In the genomic region with DNA sequence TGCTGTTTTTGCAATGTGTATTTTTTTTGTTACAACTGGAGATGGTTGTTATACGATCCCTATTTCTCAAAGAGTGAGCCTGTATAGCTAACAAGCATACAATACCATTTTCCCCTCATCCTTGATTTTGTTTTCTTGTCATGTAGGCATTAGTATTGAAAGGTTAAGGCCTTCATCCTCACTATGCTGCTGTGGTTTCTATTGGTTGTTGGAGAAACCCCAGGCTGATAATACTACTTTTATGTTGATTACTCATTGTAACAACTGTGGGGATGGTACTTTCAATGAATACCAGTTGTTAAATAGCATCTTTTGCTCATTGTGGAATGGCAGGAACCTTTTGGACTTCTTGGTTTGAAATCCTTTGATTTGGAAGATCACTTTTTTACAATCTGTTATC, we compare ENCODE assay signal across 23 cellular contexts. TPM values are rescaled to one million over a fixed set of nuclear protein-coding genes. Genes with fewer than 3 reads are reported as not detected.
DNase-seq lines count a peak whose midpoint lies in the region; ATAC-seq, FAIRE-seq and TF ChIP-seq lines count a peak whose summit lies in the region.
"Had no signal": no experiment of that assay in that cellular context is flagged by ENCODE, and none has a peak within 500 bp of the region (broad histone marks: within the 10 kb centered on the region; RNA-seq: fewer than 3 reads in every experiment).

No MANE protein-coding gene starts in this region.

- no peak overlapping the region for H3K4me3 ChIP-seq in hepatocyte
- no peak overlapping the region for H3K4me3 ChIP-seq in psoas muscle
- no peak overlapping the region for H3K4me3 ChIP-seq in testis
- H3K4me3 ChIP-seq: BLaER1, Peyer's patch, SJCRH30 had no signal

- TF ChIP-seq POLR2A in H54 (IDR thresholded peaks at IDR 0.05; ENCODE audit: low read depth, low read length) (no peak), GM18505 (IDR thresholded peaks at IDR 0.05; ENCODE audit: borderline replicate concordance, extremely low read depth, insufficient read depth, insufficient read length) (no peak), testis (IDR thresholded peaks at IDR 0.05) (no peak)

- H3K27ac Mint-ChIP-seq in WTC11 = peak overlapping the region; percentile 8
- H3K27ac Mint-ChIP-seq: activated CD8-positive, alpha-beta T cell treated with anti-CD3 and anti-CD28 coated beads for 36 hours had no signal

- no peaks in the 10 kb centered on the region for H3K36me3 ChIP-seq in hepatocyte (replicated peaks; ENCODE audit: insufficient read depth, low read depth)
- no peaks in the 10 kb centered on the region for H3K36me3 ChIP-seq in psoas muscle (ENCODE audit: insufficient read depth in 1 of 2, low read depth in 1 of 2)
- no peaks in the 10 kb centered on the region for H3K36me3 ChIP-seq in testis (ENCODE audit: low read depth, missing control alignments)
- H3K36me3 ChIP-seq: Peyer's patch, SJCRH30 had no signal

- no peaks in the 10 kb centered on the region for H3K9me2 ChIP-seq in hepatocyte (replicated peaks; ENCODE audit: insufficient read depth)

- H3K4me3 Mint-ChIP-seq in WTC11 = no peak overlapping the region
- H3K4me3 Mint-ChIP-seq: activated CD8-positive, alpha-beta T cell treated with anti-CD3 and anti-CD28 coated beads for 36 hours; activated naive CD8-positive, alpha-beta T cell treated with anti-CD3 and anti-CD28 coated beads, Interleukin-2, amount 50 U/mL, for 24 hours had no signal

- no peak overlapping the region for H3K4me2 ChIP-seq in hepatocyte
- H3K4me2 ChIP-seq: BLaER1 had no signal

- no peaks in the 10 kb centered on the region for H3K36me3 Mint-ChIP-seq in WTC11

- TF ChIP-seq CTCF in WTC11 (IDR thresholded peaks at IDR 0.05) (no peak), hepatocyte (IDR thresholded peaks at IDR 0.05; ENCODE audit: poor library complexity) (no peak), psoas muscle (IDR thresholded peaks at IDR 0.05) (no peak), testis (IDR thresholded peaks at IDR 0.05) (no peak)

- DNase-seq in H54 (ENCODE audit: insufficient read length, low spot score) (no peak), WTC11 (ENCODE audit: low spot score) (no peak), hepatocyte (ENCODE audit: low spot score) (no peak), psoas muscle (no peak), NCI-H2029 treated with DMSO at 0.1 percent for 48 hours (lab: John Stamatoyannopoulos, UW) (no peak), testis (no peak)
- DNase-seq: activated CD4-positive, alpha-beta T cell treated with anti-CD3 and anti-CD28 coated beads for 1 hour; activated CD8-positive, alpha-beta T cell treated with anti-CD3 and anti-CD28 coated beads for 36 hours; activated effector memory CD4-positive, alpha-beta T cell treated with Interleukin-2 at 50 U/mL for 16 hours; activated naive CD8-positive, alpha-beta T cell treated with anti-CD3 and anti-CD28 coated beads, Interleukin-2, amount 50 U/mL, for 24 hours; DND-41; effector memory CD4-positive, alpha-beta T cell; NCI-H1417 treated with DMSO at 0.1 percent for 48 hours; NCI-H2107; NCI-H524; nucleus accumbens; Peyer's patch had no signal

- CTCF ChIA-PET in WTC11 (lab: Charles Lee) = interaction anchor here (0.8 to 3.9 kb wide), 4 partner anchors 8 to 32 kb away, joined by 3 to 23 read pairs (median 4); no protein-coding TSS in a partner anchor

- ATAC-seq in WTC11 (no peak), psoas muscle (no peak), GM18505 (IDR thresholded peaks at IDR 0.05; ENCODE audit: unreplicated experiment) (no peak), HG03025 (IDR thresholded peaks at IDR 0.05; ENCODE audit: low FRiP score, unreplicated experiment) (no peak)
- ATAC-seq: activated CD8-positive, alpha-beta T cell treated with anti-CD3 and anti-CD28 coated beads for 36 hours; activated naive CD8-positive, alpha-beta T cell treated with anti-CD3 and anti-CD28 coated beads, Interleukin-2, amount 50 U/mL, for 24 hours had no signal

- peaks cover 74% of the 10 kb centered on the region for H3K4me1 Mint-ChIP-seq in WTC11

- peak; percentile 38 for FAIRE-seq in H54 (lab: Jason Lieb, UNC)
- FAIRE-seq: H1, TTC549 had no signal

- intact Hi-C loops in psoas muscle (cut with DNase I) (no loop called here), testis (cut with DNase I; ENCODE audit: low total_unique reads) (no loop called here)

- 63% methylated on average over 1 of the region's 1 CpG for WGBS in hepatocyte (ENCODE audit: low lambda C conversion rate, missing lambda C conversion rate)
- WGBS in psoas muscle, 3 donors = 76 to 96% (median 76%) methylated on average over 1 of the region's 1 CpG
- 85 to 86% methylated on average over 1 of the region's 1 CpG for WGBS in testis, 2 donors

- no peaks in the 10 kb centered on the region for H3K27me3 Mint-ChIP-seq in WTC11 (ENCODE audit: low read depth)
- H3K27me3 Mint-ChIP-seq: activated CD8-positive, alpha-beta T cell treated with anti-CD3 and anti-CD28 coated beads for 36 hours; activated naive CD8-positive, alpha-beta T cell treated with anti-CD3 and anti-CD28 coated beads, Interleukin-2, amount 50 U/mL, for 24 hours had no signal

- peaks cover 7% of the 10 kb centered on the region for H4K20me1 ChIP-seq in hepatocyte (ENCODE audit: insufficient read depth, poor library complexity, severe bottlenecking)

- H2AFZ ChIP-seq in hepatocyte = no peak overlapping the region

- POLR2A ChIA-PET in WTC11 (lab: Charles Lee) = no interaction called here

- H3K9me3 ChIP-seq in hepatocyte (ENCODE audit: low read depth) (no peaks in the 10 kb centered on the region), psoas muscle (no peaks in the 10 kb centered on the region), testis (no peaks in the 10 kb centered on the region)
- H3K9me3 ChIP-seq: BLaER1, Peyer's patch, SJCRH30 had no signal

- H3K9me3 Mint-ChIP-seq in WTC11 = no peaks in the 10 kb centered on the region
- H3K9me3 Mint-ChIP-seq: activated CD8-positive, alpha-beta T cell treated with anti-CD3 and anti-CD28 coated beads for 36 hours; activated naive CD8-positive, alpha-beta T cell treated with anti-CD3 and anti-CD28 coated beads, Interleukin-2, amount 50 U/mL, for 24 hours had no signal

- peaks cover 13% of the 10 kb centered on the region for H3K4me1 ChIP-seq in hepatocyte (ENCODE audit: insufficient read depth)
- H3K4me1 ChIP-seq in psoas muscle = peaks cover 51% of the 10 kb centered on the region
- peaks cover 1% of the 10 kb centered on the region for H3K4me1 ChIP-seq in testis

- peaks cover 87% of the 10 kb centered on the region for H3K79me2 ChIP-seq in hepatocyte

- H3K27me3 ChIP-seq in hepatocyte (no peaks in the 10 kb centered on the region), psoas muscle (ENCODE audit: insufficient read depth in 3 of 3, low read length in 2 of 3) (no peaks in the 10 kb centered on the region), testis (no peaks in the 10 kb centered on the region)
- H3K27me3 ChIP-seq: BLaER1, Peyer's patch, SJCRH30 had no signal

- H3K27ac ChIP-seq in hepatocyte (peak overlapping the region; percentile 17), psoas muscle (peak overlapping the region; percentile 31), testis (no peak overlapping the region)
- H3K27ac ChIP-seq: BLaER1, Peyer's patch, SJCRH30 had no signal

TF ChIP-seq in WTC11, 78 proteins besides CTCF, POLR2A, EP300 and RAD21 (continues in another document):
- TF ChIP-seq, protein P1, sequence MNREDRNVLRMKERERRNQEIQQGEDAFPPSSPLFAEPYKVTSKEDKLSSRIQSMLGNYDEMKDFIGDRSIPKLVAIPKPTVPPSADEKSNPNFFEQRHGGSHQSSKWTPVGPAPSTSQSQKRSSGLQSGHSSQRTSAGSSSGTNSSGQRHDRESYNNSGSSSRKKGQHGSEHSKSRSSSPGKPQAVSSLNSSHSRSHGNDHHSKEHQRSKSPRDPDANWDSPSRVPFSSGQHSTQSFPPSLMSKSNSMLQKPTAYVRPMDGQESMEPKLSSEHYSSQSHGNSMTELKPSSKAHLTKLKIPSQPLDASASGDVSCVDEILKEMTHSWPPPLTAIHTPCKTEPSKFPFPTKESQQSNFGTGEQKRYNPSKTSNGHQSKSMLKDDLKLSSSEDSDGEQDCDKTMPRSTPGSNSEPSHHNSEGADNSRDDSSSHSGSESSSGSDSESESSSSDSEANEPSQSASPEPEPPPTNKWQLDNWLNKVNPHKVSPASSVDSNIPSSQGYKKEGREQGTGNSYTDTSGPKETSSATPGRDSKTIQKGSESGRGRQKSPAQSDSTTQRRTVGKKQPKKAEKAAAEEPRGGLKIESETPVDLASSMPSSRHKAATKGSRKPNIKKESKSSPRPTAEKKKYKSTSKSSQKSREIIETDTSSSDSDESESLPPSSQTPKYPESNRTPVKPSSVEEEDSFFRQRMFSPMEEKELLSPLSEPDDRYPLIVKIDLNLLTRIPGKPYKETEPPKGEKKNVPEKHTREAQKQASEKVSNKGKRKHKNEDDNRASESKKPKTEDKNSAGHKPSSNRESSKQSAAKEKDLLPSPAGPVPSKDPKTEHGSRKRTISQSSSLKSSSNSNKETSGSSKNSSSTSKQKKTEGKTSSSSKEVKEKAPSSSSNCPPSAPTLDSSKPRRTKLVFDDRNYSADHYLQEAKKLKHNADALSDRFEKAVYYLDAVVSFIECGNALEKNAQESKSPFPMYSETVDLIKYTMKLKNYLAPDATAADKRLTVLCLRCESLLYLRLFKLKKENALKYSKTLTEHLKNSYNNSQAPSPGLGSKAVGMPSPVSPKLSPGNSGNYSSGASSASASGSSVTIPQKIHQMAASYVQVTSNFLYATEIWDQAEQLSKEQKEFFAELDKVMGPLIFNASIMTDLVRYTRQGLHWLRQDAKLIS (CRISPR knock-in tag; IDR thresholded peaks at IDR 0.05; ENCODE audit: borderline replicate concordance) = no peak
- TF ChIP-seq, protein P2, sequence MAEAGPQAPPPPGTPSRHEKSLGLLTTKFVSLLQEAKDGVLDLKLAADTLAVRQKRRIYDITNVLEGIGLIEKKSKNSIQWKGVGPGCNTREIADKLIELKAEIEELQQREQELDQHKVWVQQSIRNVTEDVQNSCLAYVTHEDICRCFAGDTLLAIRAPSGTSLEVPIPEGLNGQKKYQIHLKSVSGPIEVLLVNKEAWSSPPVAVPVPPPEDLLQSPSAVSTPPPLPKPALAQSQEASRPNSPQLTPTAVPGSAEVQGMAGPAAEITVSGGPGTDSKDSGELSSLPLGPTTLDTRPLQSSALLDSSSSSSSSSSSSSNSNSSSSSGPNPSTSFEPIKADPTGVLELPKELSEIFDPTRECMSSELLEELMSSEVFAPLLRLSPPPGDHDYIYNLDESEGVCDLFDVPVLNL (CRISPR knock-in tag; IDR thresholded peaks at IDR 0.05; ENCODE audit: borderline replicate concordance, low read depth) = no peak
- no peak for TF ChIP-seq TEAD1 (CRISPR knock-in tag; IDR thresholded peaks at IDR 0.05)
- no peak for TF ChIP-seq ZBTB21 (CRISPR knock-in tag; IDR thresholded peaks at IDR 0.05; ENCODE audit: borderline replicate concordance)
- no peak for TF ChIP-seq GRHL2 (CRISPR knock-in tag; IDR thresholded peaks at IDR 0.05; ENCODE audit: insufficient replicate concordance, severe bottlenecking)
- no peak for TF ChIP-seq CREM (CRISPR knock-in tag; IDR thresholded peaks at IDR 0.05)

RNA-seq across cellular contexts. Expression of a gene that starts 39.0 kb away (rescaled TPM):
- 214 to 327 TPM (median 222 TPM) in 3 replicates for total RNA-seq in WTC11 (2021)
- 136 TPM in 2 replicates for total RNA-seq in hepatocyte
- polyA plus RNA-seq in hepatocyte = 47.1 and 60.1 TPM in 2 replicates
- 100 to 1,000 TPM in 2 of 4 donors, 10 to 100 TPM in 2; 71.4 to 162 (median 124) TPM for total RNA-seq in psoas muscle
- polyA plus RNA-seq in psoas muscle = 10 to 100 TPM; 38.9 to 67.1 (median 53.8) TPM
- 100 to 1,000 TPM; 422 to 494 TPM for total RNA-seq in testis
- polyA plus RNA-seq in testis (ENCODE audit: insufficient read depth, low read depth, low replicate concordance) = 136 TPM

Comparison
In these comparisons a context has a peak if more than half of its experiments do, and no peak if none do; other contexts are left out.
1. H3K27ac ChIP-seq: peak in hepatocyte (single experiment) and psoas muscle (single experiment); none in testis (0 of 2).